In genomic region chr9:137878146-137878941, GRCh38 we compare ENCODE assay signal across 9 cellular contexts. TPM values are rescaled to one million over a fixed set of nuclear protein-coding genes. Genes with fewer than 3 reads are reported as not detected.
DNase-seq lines count a peak whose midpoint lies in the region; ATAC-seq and TF ChIP-seq lines count a peak whose summit lies in the region.
"Had no signal": no experiment of that assay in that cellular context is flagged by ENCODE, and none has a peak within 500 bp of the region (broad histone marks: within the 10 kb centered on the region; RNA-seq: fewer than 3 reads in every experiment).

No MANE protein-coding gene starts in this region.

- peak overlapping the region; percentile 82 for H3K4me2 ChIP-seq in skeletal muscle satellite cell (ENCODE audit: low read length)

- H3K4me1 ChIP-seq in breast epithelium (peaks cover 0 to 4% of the 10 kb centered on the region in 2 donors), skeletal muscle satellite cell (ENCODE audit: control insufficient read depth, insufficient read depth, low read length) (no peaks in the 10 kb centered on the region)
- H3K4me1 ChIP-seq: right lobe of liver had no signal

- ATAC-seq in activated T-cell treated with anti-CD3 and anti-CD28 coated beads, Interleukin-2, amount 50 U/mL, for 72 hours (replicated peaks in 1 of 2): peak; percentile 60 to 68
- ATAC-seq in left cardiac atrium (peak; percentile 73 to 82), GM19455 (IDR thresholded peaks at IDR 0.05; ENCODE audit: unreplicated experiment) (no peak), HG03520 (IDR thresholded peaks at IDR 0.05; ENCODE audit: unreplicated experiment) (no peak)

- CTCF ChIA-PET in MCF 10A (lab: Yijun Ruan, JAX): no interaction called here

- no peaks in the 10 kb centered on the region for H3K27me3 Mint-ChIP-seq in MCF 10A (ENCODE audit: insufficient read depth, unreplicated experiment)
- H3K27me3 Mint-ChIP-seq in activated T-cell treated with anti-CD3 and anti-CD28 coated beads, Interleukin-2, amount 50 U/mL, for 72 hours (ENCODE audit: low read depth): peaks cover 20% of the 10 kb centered on the region

- intact Hi-C loops in breast epithelium (cut with DNase I; ENCODE audit: low total_unique reads) (no loop called here), MCF 10A (cut with micrococcal nuclease) (no loop called here), left cardiac atrium (cut with DNase I) (no loop called here)

- peaks cover 16% of the 10 kb centered on the region for H3K9me3 Mint-ChIP-seq in MCF 10A (ENCODE audit: unreplicated experiment)
- peaks cover 0 to 1% of the 10 kb centered on the region in 2 donors for H3K9me3 Mint-ChIP-seq in activated T-cell treated with anti-CD3 and anti-CD28 coated beads, Interleukin-2, amount 50 U/mL, for 72 hours

- no peak overlapping the region for H3K4me3 Mint-ChIP-seq in MCF 10A (ENCODE audit: unreplicated experiment)
- peak overlapping the region in 1 of 2 donors; percentile 15 for H3K4me3 Mint-ChIP-seq in activated T-cell treated with anti-CD3 and anti-CD28 coated beads, Interleukin-2, amount 50 U/mL, for 72 hours

- no peaks in the 10 kb centered on the region for H3K36me3 ChIP-seq in breast epithelium
- H3K36me3 ChIP-seq in skeletal muscle satellite cell (ENCODE audit: insufficient read depth, low read length): no peaks in the 10 kb centered on the region
- H3K36me3 ChIP-seq: right lobe of liver had no signal

- H3K4me3 ChIP-seq in breast epithelium (peak overlapping the region in 2 of 3 donors; percentile 35 to 58), skeletal muscle satellite cell (ENCODE audit: low read length) (peak overlapping the region; percentile 45)

- H3K36me3 Mint-ChIP-seq in MCF 10A (ENCODE audit: insufficient read depth, unreplicated experiment): no peaks in the 10 kb centered on the region
- peaks cover 1 to 2% of the 10 kb centered on the region in 2 donors for H3K36me3 Mint-ChIP-seq in activated T-cell treated with anti-CD3 and anti-CD28 coated beads, Interleukin-2, amount 50 U/mL, for 72 hours (ENCODE audit: insufficient read depth in 2 of 2)

- H3K9ac ChIP-seq in skeletal muscle satellite cell (ENCODE audit: low read depth, low read length): no peak overlapping the region

- peaks cover 0 to 62% of the 10 kb centered on the region in 2 donors for H3K27me3 ChIP-seq in breast epithelium
- H3K27me3 ChIP-seq in skeletal muscle satellite cell (ENCODE audit: control insufficient read depth, insufficient read depth, low read length): peaks cover 10% of the 10 kb centered on the region

- TF ChIP-seq CTCF in breast epithelium (IDR thresholded peaks at IDR 0.05) (no peak), MCF 10A (IDR thresholded peaks at IDR 0.05; ENCODE audit: unreplicated experiment) (no peak)

- H3K27ac Mint-ChIP-seq in MCF 10A (ENCODE audit: low read depth, unreplicated experiment): no peak overlapping the region
- no peak overlapping the region for H3K27ac Mint-ChIP-seq in activated T-cell treated with anti-CD3 and anti-CD28 coated beads, Interleukin-2, amount 50 U/mL, for 72 hours

- TF ChIP-seq POLR2A in breast epithelium (IDR thresholded peaks at IDR 0.05): no peak

- no peaks in the 10 kb centered on the region for H3K9me3 ChIP-seq in breast epithelium
- H3K9me3 ChIP-seq in skeletal muscle satellite cell (replicated peaks; ENCODE audit: low read length): no peaks in the 10 kb centered on the region
- H3K9me3 ChIP-seq: right lobe of liver had no signal

- BruUV-seq in MCF 10A (replicated peaks; lab: Mats Ljungman, UMichigan): no TSS peak

- peaks cover 5% of the 10 kb centered on the region for H3K4me1 Mint-ChIP-seq in MCF 10A (ENCODE audit: insufficient read depth, unreplicated experiment)
- peaks cover 4% of the 10 kb centered on the region for H3K4me1 Mint-ChIP-seq in activated T-cell treated with anti-CD3 and anti-CD28 coated beads, Interleukin-2, amount 50 U/mL, for 72 hours (ENCODE audit: low read depth)

- POLR2A ChIA-PET in MCF 10A (lab: Yijun Ruan, JAX): no interaction called here

- DNase-seq in breast epithelium (ENCODE audit: low spot score in 2 of 2): no peak
- DNase-seq in MCF 10A (ENCODE audit: unreplicated experiment): no peak
- peak; percentile 45 to 52 for DNase-seq in activated T-cell treated with anti-CD3 and anti-CD28 coated beads, Interleukin-2, amount 50 U/mL, for 72 hours
- no peak for DNase-seq in left cardiac atrium
- no peak for DNase-seq in Kasumi-1 (lab: John Stamatoyannopoulos, UW)
- DNase-seq: right lobe of liver had no signal

- no peak overlapping the region for H3K27ac ChIP-seq in breast epithelium
- H3K27ac ChIP-seq: right lobe of liver had no signal

RNA-seq across cellular contexts. Expression of gene CACNA1B, which starts 0.8 kb away (rescaled TPM):
- total RNA-seq in breast epithelium (under 1 TPM in 1 of 3 donors, not detected in 2; under 0.01 TPM), MCF 10A (2022) (not detected in 2 replicates), left cardiac atrium (under 1 TPM; 0.39 to 0.56 TPM)
- under 1 TPM; 0.02 to 0.07 TPM for total RNA-seq in activated T-cell treated with anti-CD3 and anti-CD28 coated beads, Interleukin-2, amount 50 U/mL, for 72 hours
- total RNA-seq in skeletal muscle satellite cell (2012; rRNA removed): under 0.01 TPM in 2 replicates
- total RNA-seq: right lobe of liver had no signal

Comparison
In these comparisons a context has a peak if more than half of its experiments do, and no peak if none do; other contexts are left out.
1. DNase-seq: peak in activated T-cell treated with anti-CD3 and anti-CD28 coated beads, Interleukin-2, amount 50 U/mL, for 72 hours (2 of 2); none in breast epithelium (0 of 2), MCF 10A (single experiment), left cardiac atrium (single experiment) and Kasumi-1 (0 of 2).
2. ATAC-seq: peak in activated T-cell treated with anti-CD3 and anti-CD28 coated beads, Interleukin-2, amount 50 U/mL, for 72 hours (2 of 2) and left cardiac atrium (2 of 2); none in GM19455 (single experiment) and HG03520 (single experiment).